ENCODE assay signal across 8 cellular contexts in the genomic region with DNA sequence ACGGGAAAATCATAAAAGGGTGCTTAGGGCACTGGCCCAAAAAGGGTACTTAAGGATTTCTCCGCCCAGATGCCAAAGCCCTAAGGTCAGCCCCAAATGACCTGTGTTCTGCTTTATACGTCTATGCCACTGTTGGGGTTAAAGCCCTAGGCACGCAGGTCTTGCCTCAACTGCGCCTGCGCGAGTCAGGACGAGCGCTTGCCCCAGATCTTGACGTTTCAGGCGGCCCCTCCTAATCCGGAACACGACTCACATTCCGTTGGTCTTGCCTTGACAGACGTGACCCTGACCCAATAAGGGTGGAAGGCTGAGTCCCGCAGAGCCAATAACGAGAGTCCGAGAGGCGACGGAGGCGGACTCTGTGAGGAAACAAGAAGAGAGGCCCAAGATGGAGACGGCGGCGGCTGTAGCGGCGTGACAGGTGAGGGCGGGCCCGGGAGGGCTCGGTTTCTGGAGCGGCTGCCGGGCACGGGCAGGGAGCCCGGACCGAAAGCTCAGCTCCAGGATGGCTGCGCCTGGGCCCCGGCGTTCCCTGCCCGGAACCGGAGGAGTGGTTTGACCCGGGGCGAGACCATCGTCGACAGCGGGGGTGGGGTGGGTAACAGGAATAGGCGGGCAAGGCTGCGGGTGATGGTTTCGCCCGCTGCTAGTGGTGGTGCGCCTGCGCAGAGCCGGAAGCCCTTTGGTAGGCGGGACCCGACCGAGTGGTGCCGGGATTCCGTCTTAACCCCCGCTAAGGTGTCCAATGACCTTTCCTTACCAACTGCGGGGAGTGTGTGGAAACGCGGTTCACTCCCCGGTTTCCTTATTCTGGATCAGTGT. TPM values are rescaled to one million over a fixed set of nuclear protein-coding genes. Genes with fewer than 3 reads are reported as not detected.
A peak's percentile ranks its signal among the peaks of the same experiment; 100 is the strongest.
DNase-seq lines count a peak whose midpoint lies in the region; ATAC-seq, FAIRE-seq and TF ChIP-seq lines count a peak whose summit lies in the region.

A gene (plus strand): TSS at position 375 of the 822 bp plus-strand sequence. CDS start 1,763 bp downstream, outside the sequence.

- H4K20me1 ChIP-seq in OCI-LY3 (ENCODE audit: insufficient read depth, low read length) = 0 out of 2 replicates have a peak, but pooled peaks cover 4% of the 10 kb centered on the region

- peak within 1 kb of the TSS; percentile 88 for H3K4me3 Mint-ChIP-seq in mesothelial cell of epicardium

- peak within 1 kb of the TSS; percentile 89 for H3K4me2 ChIP-seq in OCI-LY3 (ENCODE audit: low read length)

- peaks cover 20% of the 10 kb centered on the region for H3K9me3 Mint-ChIP-seq in mesothelial cell of epicardium

- H3K9ac ChIP-seq in OCI-LY3 (ENCODE audit: low read length) = peak within 1 kb of the TSS; percentile 86

- peaks cover 38% of the 10 kb centered on the region for H3K79me2 ChIP-seq in OCI-LY3 (ENCODE audit: low read length)

- H3K36me3 ChIP-seq in OCI-LY3 (replicated peaks; ENCODE audit: low read depth, low read length) = peaks cover 21% of the 10 kb centered on the region

- peak; percentile 68 for FAIRE-seq in endometrium (lab: Jason Lieb, UNC)

- peaks cover 22% of the 10 kb centered on the region for H3K4me1 Mint-ChIP-seq in mesothelial cell of epicardium

- TF ChIP-seq CTCF in OCI-LY3 (IDR thresholded peaks at IDR 0.05; ENCODE audit: low read depth, low read length) (no peak), mesothelial cell of epicardium (IDR thresholded peaks at IDR 0.05; ENCODE audit: unreplicated experiment) (no peak)

- peak within 1 kb of the TSS; percentile 98 for H3K27ac Mint-ChIP-seq in mesothelial cell of epicardium

- peak within 1 kb of the TSS; percentile 64; the same call in 1 of the 2 replicates for H2AFZ ChIP-seq in OCI-LY3 (ENCODE audit: low read depth, low read length)

- H3K4me3 ChIP-seq in OCI-LY3 (ENCODE audit: low read length) = peak within 1 kb of the TSS; percentile 84

- H3K27ac ChIP-seq in OCI-LY3 (ENCODE audit: low read length) = peak within 1 kb of the TSS; percentile 81

- no peaks in the 10 kb centered on the region for H3K27me3 ChIP-seq in OCI-LY3 (ENCODE audit: low read depth, low read length)

- H3K27me3 Mint-ChIP-seq in mesothelial cell of epicardium (ENCODE audit: low read depth) = no peaks in the 10 kb centered on the region

- H3K36me3 Mint-ChIP-seq in mesothelial cell of epicardium = peaks cover 5% of the 10 kb centered on the region

- H3K9me3 ChIP-seq in OCI-LY3 (ENCODE audit: insufficient read depth, low read length) = no peaks in the 10 kb centered on the region

- DNase-seq in D341Med (ENCODE audit: low spot score) (peak; percentile 94), HuH-7 (ENCODE audit: low spot score) (peak; percentile 81), mesothelial cell of epicardium (ENCODE audit: low spot score in 2 of 2, unreplicated experiment in 2 of 2) (peak; percentile 86 to 94)
- peak; percentile 90 for DNase-seq in activated CD8-positive, alpha-beta memory T cell treated with anti-CD3 and anti-CD28 coated beads, Interleukin-2, amount 50 U/mL, for 48 hours
- DNase-seq in stimulated activated CD8-positive, alpha-beta memory T cell treated with anti-CD3 and anti-CD28 coated beads, Interleukin-15, amount 100 ng/mL, for 48 hours (ENCODE audit: low read depth in 2 of 2) = peak; percentile 89 to 91

- peaks cover 40% of the 10 kb centered on the region for H3K4me1 ChIP-seq in OCI-LY3 (ENCODE audit: low read length)

- ATAC-seq in GM21515 (IDR thresholded peaks at IDR 0.05; ENCODE audit: unreplicated experiment) = peak; percentile 92

RNA-seq across cellular contexts. Expression of the gene that starts here (rescaled TPM):
- total RNA-seq in mesothelial cell of epicardium = 64.5 to 70.3 TPM (median 68.5 TPM) in 3 replicates

Comparison
In these comparisons a context has a peak if more than half of its experiments do, and no peak if none do; other contexts are left out.
1. Peak in every context shown above with its lines: DNase-seq, ATAC-seq, H3K4me3 ChIP-seq and H3K27ac ChIP-seq.